In genomic region chr2:239266436-239266770, GRCh38 we compare ENCODE assay signal across 10 cellular contexts.
DNase-seq lines count a peak whose midpoint lies in the region; ATAC-seq and TF ChIP-seq lines count a peak whose summit lies in the region.
"Had no signal": no experiment of that assay in that cellular context is flagged by ENCODE, and none has a peak within 500 bp of the region (broad histone marks: within the 10 kb centered on the region; RNA-seq: fewer than 3 reads in every experiment).

No MANE protein-coding gene starts in this region.

- H3K18ac ChIP-seq in neuronal stem cell (ENCODE audit: low read length) = no peak overlapping the region

- H4K20me1 ChIP-seq in BLaER1 = peaks cover 96% of the 10 kb centered on the region
- peaks cover 17% of the 10 kb centered on the region for H4K20me1 ChIP-seq in OCI-LY7 (ENCODE audit: insufficient read depth, low read length)

- no peak overlapping the region for H4K91ac ChIP-seq in neuronal stem cell (ENCODE audit: low read depth, low read length, poor library complexity)

- no peaks in the 10 kb centered on the region for H3K36me3 ChIP-seq in BLaER1
- no peaks in the 10 kb centered on the region for H3K36me3 ChIP-seq in neuronal stem cell (replicated peaks in 1 of 2; ENCODE audit: control insufficient read depth in 2 of 2, insufficient read depth in 2 of 2, low read length in 2 of 2)
- no peaks in the 10 kb centered on the region for H3K36me3 ChIP-seq in OCI-LY7 (ENCODE audit: insufficient read depth, low read length)

- no peak overlapping the region for H2BK15ac ChIP-seq in neuronal stem cell (ENCODE audit: low read length)

- H3K9me3 Mint-ChIP-seq in dendritic cell treated with granulocyte-macrophage colony-stimulating factor and Interleukin-4, amounts not matched to agents 40 ng/mL and 50 ng/mL, for 4 days = no peaks in the 10 kb centered on the region

- peak overlapping the region; percentile 38 for H2BK120ac ChIP-seq in neuronal stem cell (ENCODE audit: low read depth, low read length)

- H3K36me3 Mint-ChIP-seq in dendritic cell treated with granulocyte-macrophage colony-stimulating factor and Interleukin-4, amounts not matched to agents 40 ng/mL and 50 ng/mL, for 4 days (ENCODE audit: low read depth) = peaks cover 29% of the 10 kb centered on the region

- H3K79me1 ChIP-seq in neuronal stem cell (ENCODE audit: low read depth, low read length) = peaks cover 12% of the 10 kb centered on the region

- no peak for ATAC-seq in GM18498 (IDR thresholded peaks at IDR 0.05; ENCODE audit: unreplicated experiment)

- no peak overlapping the region for H3K4ac ChIP-seq in neuronal stem cell (ENCODE audit: low read length)

- H2AK5ac ChIP-seq in neuronal stem cell (ENCODE audit: low read depth, low read length) = no peak overlapping the region

- H3K23ac ChIP-seq in neuronal stem cell (ENCODE audit: low read depth, low read length, poor library complexity) = no peak overlapping the region

- intact Hi-C loops in dendritic cell treated with granulocyte-macrophage colony-stimulating factor and Interleukin-4, amounts not matched to agents 40 ng/mL and 50 ng/mL, for 4 days (cut with micrococcal nuclease) = loop anchor here (2.0 to 5.0 kb wide), 4 partner anchors 14 to 134 kb away; partner anchors contain the start of gene HDAC4
- intact Hi-C loops in OCI-LY7 (cut with micrococcal nuclease; ENCODE audit: unreplicated experiment) = loop anchor here (2.0 kb wide), 1 partner anchor 134 kb away; the partner anchor contains the start of gene HDAC4

- peaks cover 92% of the 10 kb centered on the region for H3K4me1 Mint-ChIP-seq in dendritic cell treated with granulocyte-macrophage colony-stimulating factor and Interleukin-4, amounts not matched to agents 40 ng/mL and 50 ng/mL, for 4 days (ENCODE audit: low read depth)

- no peak for TF ChIP-seq CTCF in OCI-LY7 (conservative IDR thresholded peaks at IDR 0.05; ENCODE audit: low read length)

- H2BK5ac ChIP-seq in neuronal stem cell (ENCODE audit: low read length) = no peak overlapping the region

- H3K14ac ChIP-seq in neuronal stem cell (ENCODE audit: low read length) = no peak overlapping the region

- H4K8ac ChIP-seq in neuronal stem cell (ENCODE audit: low read depth, low read length) = no peak overlapping the region

- H2BK12ac ChIP-seq in neuronal stem cell (ENCODE audit: low read length) = no peak overlapping the region

- H3K79me2 ChIP-seq in OCI-LY7 (ENCODE audit: insufficient read depth, low read depth, low read length) = no peaks in the 10 kb centered on the region

- no peak for DNase-seq in Jurkat, Clone E6-1 (ENCODE audit: low read depth, low spot score)
- no peak for DNase-seq in neuronal stem cell (ENCODE audit: low spot score)
- DNase-seq in stimulated activated CD4-positive, alpha-beta T cell treated with anti-CD3 and anti-CD28 coated beads, Interleukin-12 subunit alpha, Interleukin-12 subunit beta, amount 100 ng/mL, for 4 hours = no peak
- DNase-seq in OCI-LY7 (ENCODE audit: low spot score) = no peak
- no peak for DNase-seq in DMS79 treated with DMSO at 0.1 percent for 48 hours (lab: John Stamatoyannopoulos, UW)
- DNase-seq: Calu3, NCI-H524 treated with DMSO at 0.1 percent for 48 hours had no signal

- H3K4me3 Mint-ChIP-seq in dendritic cell treated with granulocyte-macrophage colony-stimulating factor and Interleukin-4, amounts not matched to agents 40 ng/mL and 50 ng/mL, for 4 days = peak overlapping the region; percentile 87

- H3K27me3 ChIP-seq in BLaER1 (no peaks in the 10 kb centered on the region), neuronal stem cell (ENCODE audit: control insufficient read depth in 3 of 3, insufficient read depth in 3 of 3, low read depth in 1 of 3, low read length in 3 of 3) (no peaks in the 10 kb centered on the region)

- peaks cover 99% of the 10 kb centered on the region for H3K4me1 ChIP-seq in BLaER1
- H3K4me1 ChIP-seq in neuronal stem cell (ENCODE audit: control insufficient read depth in 2 of 2, insufficient read depth in 1 of 2, low read depth in 1 of 2, low read length in 2 of 2) = peaks cover 16 to 23% of the 10 kb centered on the region in 2 donors
- H3K4me1 ChIP-seq in OCI-LY7 (ENCODE audit: insufficient read depth, low read length, poor library complexity, severe bottlenecking) = peaks cover 35% of the 10 kb centered on the region

- no peaks in the 10 kb centered on the region for H3K9me3 ChIP-seq in BLaER1
- H3K9me3 ChIP-seq in neuronal stem cell (replicated peaks in 1 of 2; ENCODE audit: control insufficient read depth in 2 of 2, insufficient read depth in 1 of 2, low read depth in 1 of 2, low read length in 2 of 2) = no peaks in the 10 kb centered on the region
- H3K9me3 ChIP-seq in OCI-LY7 (ENCODE audit: low read length) = no peaks in the 10 kb centered on the region

- no peaks in the 10 kb centered on the region for H3K27me3 Mint-ChIP-seq in dendritic cell treated with granulocyte-macrophage colony-stimulating factor and Interleukin-4, amounts not matched to agents 40 ng/mL and 50 ng/mL, for 4 days

- H3K9me2 ChIP-seq in OCI-LY7 (ENCODE audit: insufficient read depth, low read length) = no peaks in the 10 kb centered on the region

- BruUV-seq in OCI-LY7 (replicated peaks; lab: Mats Ljungman, UMichigan) = no TSS peak

- H3K27ac ChIP-seq in BLaER1 (peak overlapping the region; percentile 92), neuronal stem cell (replicated peaks; ENCODE audit: low read length) (no peak overlapping the region), OCI-LY7 (ENCODE audit: low read depth, low read length, poor library complexity, severe bottlenecking) (no peak overlapping the region)

- H2AFZ ChIP-seq in neuronal stem cell (ENCODE audit: low read length) = no peak overlapping the region
- no peak overlapping the region for H2AFZ ChIP-seq in OCI-LY7 (ENCODE audit: low read length)

- H3K9ac ChIP-seq in BLaER1 (peak overlapping the region; percentile 66; the same call in 1 of the 2 replicates), neuronal stem cell (ENCODE audit: low read depth, low read length, poor library complexity) (peak overlapping the region; percentile 75)

- H3K4me3 ChIP-seq in BLaER1 = peak overlapping the region; percentile 58
- H3K4me3 ChIP-seq in Jurkat, Clone E6-1 (ENCODE audit: low read length) = peak overlapping the region; percentile 80
- no peak overlapping the region for H3K4me3 ChIP-seq in neuronal stem cell (ENCODE audit: low read length in 2 of 2)
- H3K4me3 ChIP-seq in OCI-LY7 (ENCODE audit: low read depth, low read length, poor library complexity, severe bottlenecking) = no peak overlapping the region

- POLR2A ChIA-PET in OCI-LY7 (lab: Charles Lee) = interaction anchor here (0.6 to 1.2 kb wide), 2 partner anchors 12 to 118 kb away, joined by 4 to 5 read pairs; no protein-coding TSS in a partner anchor

- peak overlapping the region; percentile 99 for H3K4me2 ChIP-seq in BLaER1
- no peak overlapping the region for H3K4me2 ChIP-seq in neuronal stem cell (ENCODE audit: insufficient read depth, low read length, poor library complexity, severe bottlenecking)
- H3K4me2 ChIP-seq in OCI-LY7 (ENCODE audit: low read length) = no peak overlapping the region

- no CpG with 5 or more reads among the region's 4 CpGs for WGBS in neuronal stem cell (ENCODE audit: extremely low coverage in 2 of 2, insufficient read length in 2 of 2, insufficient replicate concordance in 1 of 2), 2 donors

- CTCF ChIA-PET in OCI-LY7 (lab: Charles Lee; ENCODE audit: unreplicated experiment) = interaction anchor here (0.6 kb wide), 1 partner anchor 135 kb away, joined by 3 read pairs; the partner anchor contains the start of gene HDAC4

- H3K27ac Mint-ChIP-seq in dendritic cell treated with granulocyte-macrophage colony-stimulating factor and Interleukin-4, amounts not matched to agents 40 ng/mL and 50 ng/mL, for 4 days = peak overlapping the region; percentile 99

Comparison
In these comparisons a context has a peak if more than half of its experiments do, and no peak if none do; other contexts are left out.
1. H3K4me3 ChIP-seq: peak in BLaER1 (single experiment) and Jurkat, Clone E6-1 (single experiment); none in neuronal stem cell (0 of 2) and OCI-LY7 (single experiment).